In the genomic region with DNA sequence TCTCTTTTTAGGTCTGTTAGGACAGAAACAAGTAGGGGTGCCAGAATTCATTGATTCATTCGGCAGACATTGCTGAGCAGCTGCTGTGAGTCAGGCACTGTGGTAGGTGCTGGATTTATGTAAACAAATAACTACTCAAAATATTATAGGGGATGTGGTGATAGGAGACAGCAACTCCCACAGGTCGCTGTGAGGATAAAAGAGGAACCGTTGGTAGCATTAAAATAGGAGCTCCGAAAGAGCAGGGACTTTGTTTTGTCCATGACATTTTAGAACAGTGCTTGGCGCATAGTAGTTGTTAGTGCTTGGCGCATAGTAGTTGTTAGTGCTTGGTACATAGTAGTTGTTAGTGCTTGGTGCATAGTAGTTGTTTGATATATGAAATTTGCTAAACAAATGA, we compare ENCODE assay signal across 25 cellular contexts. TPM values are rescaled to one million over a fixed set of nuclear protein-coding genes. Genes with fewer than 3 reads are reported as not detected.
DNase-seq lines count a peak whose midpoint lies in the region; ATAC-seq and TF ChIP-seq lines count a peak whose summit lies in the region.
"Had no signal": no experiment of that assay in that cellular context is flagged by ENCODE, and none has a peak within 500 bp of the region (broad histone marks: within the 10 kb centered on the region; RNA-seq: fewer than 3 reads in every experiment).

No MANE protein-coding gene starts in this region.

- H3K4me3 ChIP-seq in choroid plexus epithelial cell (ENCODE audit: low read depth, low read length), result no peak overlapping the region
- H3K4me3 ChIP-seq: A549, stomach, upper lobe of right lung had no signal

- intact Hi-C loops in Calu3 (cut with micrococcal nuclease; ENCODE audit: unreplicated experiment), result no loop called here

- no peak overlapping the region for H3K27ac Mint-ChIP-seq in Calu3 (ENCODE audit: unreplicated experiment)
- H3K27ac Mint-ChIP-seq: activated CD8-positive, alpha-beta memory T cell treated with anti-CD3 and anti-CD28 coated beads, Interleukin-2, amount 10 ng/mL, durations not matched to agents 7 days and 5 days; dendritic cell treated with granulocyte-macrophage colony-stimulating factor and Interleukin-4, amounts not matched to agents 40 ng/mL and 50 ng/mL, for 4 days; natural killer cell treated with Interleukin-12 subunit alpha and Interleukin-12 subunit beta and Interleukin-15 and Interleukin-18, amount 100 ng/mL, for 72 hours; T-helper 2 cell treated with Interferon-gamma antibody and Interleukin-4, amounts not matched to agents 5 μg/mL and 100 μg/mL, for 36 hours had no signal

- CTCF ChIA-PET in Calu3 (lab: Charles Lee), result no interaction called here

- no TSS peak for BruUV-seq in Calu3 (replicated peaks; lab: Mats Ljungman, UMichigan)

- H3K27me3 Mint-ChIP-seq in Calu3 (ENCODE audit: unreplicated experiment), result peaks cover 15% of the 10 kb centered on the region

- no peaks in the 10 kb centered on the region for H3K36me3 Mint-ChIP-seq in Calu3 (ENCODE audit: insufficient read depth, unreplicated experiment)
- H3K36me3 Mint-ChIP-seq: activated CD8-positive, alpha-beta memory T cell treated with anti-CD3 and anti-CD28 coated beads, Interleukin-2, amount 10 ng/mL, durations not matched to agents 7 days and 5 days; natural killer cell treated with Interleukin-12 subunit alpha and Interleukin-12 subunit beta and Interleukin-15 and Interleukin-18, amount 100 ng/mL, for 72 hours had no signal

- no peaks in the 10 kb centered on the region for H3K9me3 Mint-ChIP-seq in Calu3 (ENCODE audit: low read depth, unreplicated experiment)
- H3K9me3 Mint-ChIP-seq: dendritic cell treated with granulocyte-macrophage colony-stimulating factor and Interleukin-4, amounts not matched to agents 40 ng/mL and 50 ng/mL, for 4 days; natural killer cell treated with Interleukin-12 subunit alpha and Interleukin-12 subunit beta and Interleukin-15 and Interleukin-18, amount 100 ng/mL, for 72 hours; T-helper 2 cell treated with Interferon-gamma antibody and Interleukin-4, amounts not matched to agents 5 μg/mL and 100 μg/mL, for 36 hours had no signal

- H3K4me3 Mint-ChIP-seq in Calu3 (ENCODE audit: low read depth, unreplicated experiment), result no peak overlapping the region
- H3K4me3 Mint-ChIP-seq: activated CD8-positive, alpha-beta memory T cell treated with anti-CD3 and anti-CD28 coated beads, Interleukin-2, amount 10 ng/mL, durations not matched to agents 7 days and 5 days; dendritic cell treated with granulocyte-macrophage colony-stimulating factor and Interleukin-4, amounts not matched to agents 40 ng/mL and 50 ng/mL, for 4 days; natural killer cell treated with Interleukin-12 subunit alpha and Interleukin-12 subunit beta and Interleukin-15 and Interleukin-18, amount 100 ng/mL, for 72 hours; T-helper 2 cell treated with Interferon-gamma antibody and Interleukin-4, amounts not matched to agents 5 μg/mL and 100 μg/mL, for 36 hours had no signal

- no peak for ATAC-seq in activated CD4-positive, CD25-positive, alpha-beta regulatory T cell treated with anti-CD3 and anti-CD28 coated beads, Interleukin-2, amount 50 U/mL, for 24 hours
- ATAC-seq: activated CD8-positive, alpha-beta memory T cell treated with anti-CD3 and anti-CD28 coated beads, Interleukin-2, amount 10 ng/mL, durations not matched to agents 7 days and 5 days; left cardiac atrium; natural killer cell treated with Interleukin-12 subunit alpha and Interleukin-12 subunit beta and Interleukin-15 and Interleukin-18, amount 100 ng/mL, for 72 hours; upper lobe of right lung had no signal

- H3K4me1 Mint-ChIP-seq in Calu3 (ENCODE audit: low read depth, unreplicated experiment), result no peaks in the 10 kb centered on the region

- no peak for TF ChIP-seq CTCF in choroid plexus epithelial cell (conservative IDR thresholded peaks at IDR 0.05; ENCODE audit: low read depth, low read length)
- no peak for TF ChIP-seq CTCF in Calu3 (IDR thresholded peaks at IDR 0.05; ENCODE audit: unreplicated experiment)

- peak; percentile 20 for DNase-seq in Ammon's horn (ENCODE audit: low spot score)
- peak; percentile 64 for DNase-seq in LHCN-M2 (ENCODE audit: low read depth)
- DNase-seq in SIG-M5 (lab: John Stamatoyannopoulos, UW), result peak; percentile 85
- peak; percentile 18 for DNase-seq in choroid plexus epithelial cell (ENCODE audit: low read depth)
- DNase-seq in Calu3, result no peak
- DNase-seq in activated CD4-positive, alpha-beta T cell treated with anti-CD3 and anti-CD28 coated beads for 48 hours, result no peak
- no peak for DNase-seq in activated effector memory CD4-positive, alpha-beta T cell treated with Interleukin-2 at 50 U/mL for 16 hours
- DNase-seq: activated CD4-positive, alpha-beta T cell treated with anti-CD3 and anti-CD28 coated beads for 1 hour; activated CD8-positive, alpha-beta memory T cell treated with anti-CD3 and anti-CD28 coated beads, Interleukin-2, amount 10 ng/mL, durations not matched to agents 7 days and 5 days; C1 segment of cervical spinal cord; GF-D8; left cardiac atrium; mesendoderm; NCI-H1048; NCI-H2029; NCI-H446; NK-92 treated with Interleukin-12 subunit alpha and Interleukin-12 subunit beta, amount 100 ng/mL, for 24 hours; Right ventricle myocardium superior; stomach; upper lobe of right lung had no signal

RNA-seq across cellular contexts. Expression of gene ATP6V1C2, which starts 29.2 kb away (rescaled TPM):
- not detected in 2 replicates for total RNA-seq in LHCN-M2 (2014; rRNA removed)
- polyA plus RNA-seq in LHCN-M2 (2012), result 0.41 TPM
- 0.28 and 0.61 TPM in 2 replicates for total RNA-seq in Calu3 (2022)
- total RNA-seq: activated CD8-positive, alpha-beta memory T cell treated with anti-CD3 and anti-CD28 coated beads, Interleukin-2, amount 10 ng/mL, durations not matched to agents 7 days and 5 days; natural killer cell treated with Interleukin-12 subunit alpha and Interleukin-12 subunit beta and Interleukin-15 and Interleukin-18, amount 100 ng/mL, for 72 hours; upper lobe of right lung had no signal

Comparison
In these comparisons a context has a peak if more than half of its experiments do, and no peak if none do; other contexts are left out.
1. DNase-seq: peak in Ammon's horn (single experiment), LHCN-M2 (single experiment), SIG-M5 (single experiment) and choroid plexus epithelial cell (single experiment); none in Calu3 (single experiment), activated CD4-positive, alpha-beta T cell treated with anti-CD3 and anti-CD28 coated beads for 48 hours (single experiment) and activated effector memory CD4-positive, alpha-beta T cell treated with Interleukin-2 at 50 U/mL for 16 hours (single experiment).